19 cellular contexts compared by ENCODE assay signal in genomic region chr4:83560523-83560922, GRCh38. TPM values are rescaled to one million over a fixed set of nuclear protein-coding genes. Genes with fewer than 3 reads are reported as not detected.
DNase-seq lines count a peak whose midpoint lies in the region; ATAC-seq, FAIRE-seq and TF ChIP-seq lines count a peak whose summit lies in the region.
"Had no signal": no experiment of that assay in that cellular context is flagged by ENCODE, and none has a peak within 500 bp of the region (broad histone marks: within the 10 kb centered on the region; RNA-seq: fewer than 3 reads in every experiment).

No MANE protein-coding gene starts in this region.

- H3K36me3 ChIP-seq in CD4-positive, CD25-positive, alpha-beta regulatory T cell (ENCODE audit: control insufficient read depth, insufficient read depth, low read length), result no peaks in the 10 kb centered on the region
- H3K36me3 ChIP-seq: MG63, Peyer's patch had no signal

- H3K27me3 Mint-ChIP-seq in CD4-positive, CD25-positive, alpha-beta regulatory T cell, result peaks cover 9% of the 10 kb centered on the region
- H3K27me3 Mint-ChIP-seq in T-helper 17 cell, result no peaks in the 10 kb centered on the region
- H3K27me3 Mint-ChIP-seq: T-cell had no signal

- no peak for TF ChIP-seq RAD21 in A549 (conservative IDR thresholded peaks at IDR 0.05 in 1 of 2, IDR thresholded peaks at IDR 0.05 in 1 of 2)

- no peak for FAIRE-seq in A549 (lab: Jason Lieb, UNC)
- FAIRE-seq: A204.1 had no signal

- CTCF ChIA-PET in A549 (lab: Yijun Ruan, JAX), result no interaction called here

- TF ChIP-seq EP300 in A549 (IDR thresholded peaks at IDR 0.05), result no peak

- no peak overlapping the region for H3K4me3 Mint-ChIP-seq in CD4-positive, CD25-positive, alpha-beta regulatory T cell
- H3K4me3 Mint-ChIP-seq in T-helper 17 cell, result no peak overlapping the region
- H3K4me3 Mint-ChIP-seq: HFFc6, T-cell had no signal

- TF ChIP-seq CTCF in A549 (IDR thresholded peaks at IDR 0.05) (no peak), lower leg skin (IDR thresholded peaks at IDR 0.05) (no peak)

- peak overlapping the region; percentile 58; the same call in 2 of the 3 replicates for H3K4me2 ChIP-seq in A549

- ATAC-seq in A549, result peak in 1 of 2 experiments; percentile 64; a peak in 3 of 6 replicates
- no peak for ATAC-seq in CD4-positive, CD25-positive, alpha-beta regulatory T cell (ENCODE audit: low read depth in 2 of 2)
- no peak for ATAC-seq in T-helper 17 cell
- ATAC-seq in right cardiac atrium, result peak in 1 of 2 donors; percentile 53
- ATAC-seq in HG03097 (IDR thresholded peaks at IDR 0.05; ENCODE audit: low FRiP score, unreplicated experiment), result no peak

- intact Hi-C loops in right cardiac atrium (cut with DNase I) (no loop called here), lower leg skin (cut with DNase I; ENCODE audit: low total_unique reads) (no loop called here)

- peak overlapping the region in 2 of 3 donors; percentile 12 to 62 for H3K27ac Mint-ChIP-seq in CD4-positive, CD25-positive, alpha-beta regulatory T cell
- H3K27ac Mint-ChIP-seq in T-helper 17 cell, result peak overlapping the region; percentile 19
- H3K27ac Mint-ChIP-seq: HFFc6, T-cell had no signal

- H3K27ac ChIP-seq in A549 (peak overlapping the region; percentile 57 to 77; a peak in 5 of 6 replicates), right cardiac atrium (ENCODE audit: low read length) (peak overlapping the region; percentile 61)
- H3K27ac ChIP-seq in CD4-positive, CD25-positive, alpha-beta regulatory T cell (ENCODE audit: insufficient read depth, low read length, poor library complexity, severe bottlenecking), result no peak overlapping the region
- H3K27ac ChIP-seq: Peyer's patch had no signal

- no peaks in the 10 kb centered on the region for H3K9me3 ChIP-seq in A549
- no peaks in the 10 kb centered on the region for H3K9me3 ChIP-seq in CD4-positive, CD25-positive, alpha-beta regulatory T cell (ENCODE audit: control insufficient read depth in 2 of 2, low read length in 2 of 2)
- no peaks in the 10 kb centered on the region for H3K9me3 ChIP-seq in T-helper 17 cell (ENCODE audit: control insufficient read depth, low read length, poor library complexity, severe bottlenecking)
- no peaks in the 10 kb centered on the region for H3K9me3 ChIP-seq in right cardiac atrium (ENCODE audit: control insufficient read depth, low read length)
- H3K9me3 ChIP-seq: MG63, Peyer's patch had no signal

- 73% methylated on average over 3 of the region's 3 CpGs for WGBS in A549 (ENCODE audit: missing lambda C conversion rate)
- WGBS in right cardiac atrium, result 79% methylated on average over 3 of the region's 3 CpGs
- WGBS in lower leg skin, 2 donors, result 83 to 92% methylated on average over 3 of the region's 3 CpGs

- DNase-seq in A549 (ENCODE audit: low read depth in 1 of 2, low spot score in 1 of 2) (no peak), T-helper 17 cell (no peak), right cardiac atrium (no peak), lower leg skin (ENCODE audit: low spot score in 2 of 2) (no peak)
- no peak for DNase-seq in CD4-positive, CD25-positive, alpha-beta regulatory T cell
- DNase-seq in activated CD4-positive, CD25-positive, alpha-beta regulatory T cell treated with anti-CD3 and anti-CD28 coated beads, Interleukin-2, amount 50 U/mL, for 72 hours, result no peak
- DNase-seq: DND-41, H7, HFFc6, KG1, MG63, NCI-H1694, NCI-H2029 treated with DMSO at 0.1 percent for 48 hours, NCI-H2227 treated with DMSO at 0.1 percent for 48 hours, NCI-H526 treated with DMSO at 0.1 percent for 48 hours, Peyer's patch, T-cell had no signal

- peaks cover 0 to 9% (median 0%) of the 10 kb centered on the region in 4 donors for H3K4me1 Mint-ChIP-seq in CD4-positive, CD25-positive, alpha-beta regulatory T cell
- peaks cover 25% of the 10 kb centered on the region for H3K4me1 Mint-ChIP-seq in T-helper 17 cell

- no peak overlapping the region for H3K4me3 ChIP-seq in A549
- H3K4me3 ChIP-seq in CD4-positive, CD25-positive, alpha-beta regulatory T cell (ENCODE audit: low read depth, low read length), result no peak overlapping the region
- H3K4me3 ChIP-seq in right cardiac atrium (ENCODE audit: low read length), result no peak overlapping the region
- H3K4me3 ChIP-seq in lower leg skin (ENCODE audit: low read depth, poor library complexity, severe bottlenecking), result no peak overlapping the region
- H3K4me3 ChIP-seq: MG63, Peyer's patch had no signal

- no peaks in the 10 kb centered on the region for H3K36me3 Mint-ChIP-seq in CD4-positive, CD25-positive, alpha-beta regulatory T cell
- H3K36me3 Mint-ChIP-seq in T-helper 17 cell (ENCODE audit: low read depth), result no peaks in the 10 kb centered on the region
- H3K36me3 Mint-ChIP-seq: T-cell had no signal

- H3K4me1 ChIP-seq in A549 (peaks cover 72% of the 10 kb centered on the region), right cardiac atrium (ENCODE audit: control insufficient read depth, insufficient read depth, low read length) (peaks cover 7% of the 10 kb centered on the region)
- H3K4me1 ChIP-seq in CD4-positive, CD25-positive, alpha-beta regulatory T cell (ENCODE audit: control insufficient read depth, insufficient read depth, low read length, poor library complexity, severe bottlenecking), result no peaks in the 10 kb centered on the region
- H3K4me1 ChIP-seq: Peyer's patch had no signal

- no peaks in the 10 kb centered on the region for H3K27me3 ChIP-seq in CD4-positive, CD25-positive, alpha-beta regulatory T cell (ENCODE audit: control insufficient read depth, insufficient read depth, low read length)
- no peaks in the 10 kb centered on the region for H3K27me3 ChIP-seq in right cardiac atrium (ENCODE audit: control insufficient read depth, insufficient read depth)
- H3K27me3 ChIP-seq: MG63, Peyer's patch had no signal

- TF ChIP-seq POLR2A in A549 (IDR thresholded peaks at IDR 0.05; ENCODE audit: low read length) (no peak), lower leg skin (IDR thresholded peaks at IDR 0.05) (no peak)

- H3K9me3 Mint-ChIP-seq in CD4-positive, CD25-positive, alpha-beta regulatory T cell, result no peaks in the 10 kb centered on the region
- H3K9me3 Mint-ChIP-seq: HFFc6, T-cell had no signal

- POLR2A ChIA-PET in A549 (lab: Yijun Ruan, JAX), result no interaction called here

TF ChIP-seq in A549, 52 proteins besides CTCF, POLR2A, EP300 and RAD21:
- TF ChIP-seq ZSCAN20 (CRISPR knock-in tag; IDR thresholded peaks at IDR 0.05) (no peak), CEBPB (IDR thresholded peaks at IDR 0.05) (no peak), MAX (IDR thresholded peaks at IDR 0.05) (no peak), ZC3H11A (IDR thresholded peaks at IDR 0.05) (no peak), JUN (IDR thresholded peaks at IDR 0.05) (no peak)

RNA-seq across cellular contexts. Expression of gene GPAT3, which starts 24.6 kb away (rescaled TPM):
- polyA plus RNA-seq in A549 (2011; rRNA removed) (29.9 and 44.9 TPM in 2 replicates), A549 (2017; fragmentation: RNase III; extraction: RNeasy Plus Mini Kit Qiagen cat#74134 plus additional on column Dnase treatment) (12.9 to 16.9 TPM (median 13.1 TPM) in 3 replicates), right cardiac atrium (19.9 TPM)
- 13.7 and 17.1 TPM in 2 replicates for polyA plus RNA-seq in A549 (2012; cell fraction: cytosol; rRNA removed)
- 10.4 and 13.4 TPM in 2 replicates for polyA plus RNA-seq in A549 (2012; cell fraction: nucleus; rRNA removed)
- 13.1 and 20.5 TPM in 2 replicates for polyA minus RNA-seq in A549 (2011; rRNA and poly(A)+ RNA removed)
- 2.4 TPM for total RNA-seq in CD4-positive, CD25-positive, alpha-beta regulatory T cell
- polyA plus RNA-seq in CD4-positive, CD25-positive, alpha-beta regulatory T cell, result 1 to 10 TPM; 2.5 to 6.7 (median 3.7) TPM
- total RNA-seq in T-helper 17 cell (1 to 10 TPM; 4.1 to 5.0 TPM), right cardiac atrium (10 to 100 TPM; 30.2 to 33.5 (median 32.3) TPM), lower leg skin (1 to 10 TPM; 4.0 to 8.5 (median 6.4) TPM)
